In genomic region chr16:9966569-9967157, GRCh38 we compare ENCODE assay signal across 13 cellular contexts.
DNase-seq lines count a peak whose midpoint lies in the region; ATAC-seq and TF ChIP-seq lines count a peak whose summit lies in the region.
"Had no signal": no experiment of that assay in that cellular context is flagged by ENCODE, and none has a peak within 500 bp of the region (broad histone marks: within the 10 kb centered on the region; RNA-seq: fewer than 3 reads in every experiment).

No MANE protein-coding gene starts in this region.

- H3K27me3 ChIP-seq in MM.1S (replicated peaks; ENCODE audit: insufficient read depth, low read length), result no peaks in the 10 kb centered on the region

- no peaks in the 10 kb centered on the region for H3F3A ChIP-seq in MM.1S (ENCODE audit: insufficient read depth, low read length)

- H3K9ac ChIP-seq in MM.1S (ENCODE audit: low read length), result no peak overlapping the region

- no peaks in the 10 kb centered on the region for H4K20me1 ChIP-seq in MM.1S (ENCODE audit: insufficient read depth, low read length)

- no peak for TF ChIP-seq CTCF in GM13977 (IDR thresholded peaks at IDR 0.05; ENCODE audit: extremely low read depth, insufficient read depth, missing control alignments)
- no peak for TF ChIP-seq CTCF in fibroblast of the aortic adventitia (IDR thresholded peaks at IDR 0.05; ENCODE audit: insufficient read depth, low read length)
- no peak for TF ChIP-seq CTCF in MM.1S (IDR thresholded peaks at IDR 0.05; ENCODE audit: low read length)

- DNase-seq in GM13977 (ENCODE audit: low spot score) (peak; percentile 28), fibroblast of the aortic adventitia (ENCODE audit: low read depth) (peak; percentile 2), MM.1S (no peak), NCI-H2171 (lab: John Stamatoyannopoulos, UW) (no peak), UCSD-AML1 (lab: John Stamatoyannopoulos, UW; ENCODE audit: unreplicated experiment) (no peak), posterior cingulate gyrus (no peak)
- DNase-seq: activated CD8-positive, alpha-beta memory T cell treated with anti-CD3 and anti-CD28 coated beads, Interleukin-2, amount 50 U/mL, for 4 hours; dermis blood vessel endothelial cell; GDM1; NCI-H1092; SIG-M5 had no signal

- H3K4me3 ChIP-seq in fibroblast of the aortic adventitia (ENCODE audit: low read depth, low read length) (no peak overlapping the region), MM.1S (ENCODE audit: low read length) (no peak overlapping the region)

- H3K4me2 ChIP-seq in MM.1S (ENCODE audit: low read depth, low read length), result no peak overlapping the region

- H3K79me2 ChIP-seq in MM.1S (ENCODE audit: low read length), result no peaks in the 10 kb centered on the region

- ATAC-seq in GM19463 (IDR thresholded peaks at IDR 0.05; ENCODE audit: unreplicated experiment) (peak; percentile 90), HG03469 (IDR thresholded peaks at IDR 0.05; ENCODE audit: unreplicated experiment) (peak; percentile 60)

- intact Hi-C loops in posterior cingulate gyrus (cut with DNase I), result no loop called here

- H3K9me3 ChIP-seq in MM.1S (replicated peaks; ENCODE audit: insufficient read depth, low read length), result no peaks in the 10 kb centered on the region

- in situ Hi-C loops in GM13977 (cut with MboI; ENCODE audit: low pct_unique_long_range_greater_than_20kb, low sequenced_read_pairs, unreplicated experiment), result no loop called here

- H2AFZ ChIP-seq in MM.1S (ENCODE audit: low read length), result no peak overlapping the region

- no peaks in the 10 kb centered on the region for H3K4me1 ChIP-seq in MM.1S (ENCODE audit: low read length)

- no peak overlapping the region for H3K27ac ChIP-seq in MM.1S (ENCODE audit: low read length)

- no peaks in the 10 kb centered on the region for H3K9me2 ChIP-seq in MM.1S (replicated peaks; ENCODE audit: insufficient read depth, low read length)

- H3K36me3 ChIP-seq in MM.1S (replicated peaks; ENCODE audit: insufficient read depth, low read length), result no peaks in the 10 kb centered on the region

Comparison
In these comparisons a context has a peak if more than half of its experiments do, and no peak if none do; other contexts are left out.
1. DNase-seq: peak in GM13977 (single experiment) and fibroblast of the aortic adventitia (single experiment); none in MM.1S (single experiment), NCI-H2171 (single experiment), UCSD-AML1 (single experiment) and posterior cingulate gyrus (0 of 10).